26 cellular contexts compared by ENCODE assay signal in genomic region chr18:74832381-74832780, GRCh38.
"Had no signal": no experiment of that assay in that cellular context is flagged by ENCODE, and none has a peak within 500 bp of the region (broad histone marks: within the 10 kb centered on the region; RNA-seq: fewer than 3 reads in every experiment).

No MANE protein-coding gene starts in this region.

- ATAC-seq: esophagus mucosa; gastroesophageal sphincter; heart left ventricle; left lung; left ventricle myocardium superior; lower lobe of right lung; naive thymus-derived CD4-positive, alpha-beta T cell; natural killer cell had no signal

- H3K36me3 ChIP-seq: colonic mucosa, esophagus squamous epithelium, gastroesophageal sphincter, heart left ventricle, left lung, lower lobe of right lung had no signal

- FAIRE-seq: endothelial cell of umbilical vein, frontal cortex had no signal

- H3K4me3 ChIP-seq: colonic mucosa, esophagus squamous epithelium, gastroesophageal sphincter, heart left ventricle, hepatocyte, left lung, lower lobe of right lung had no signal

- H3K27ac Mint-ChIP-seq: dendritic cell treated with granulocyte-macrophage colony-stimulating factor and Interleukin-4, amounts not matched to agents 40 ng/mL and 50 ng/mL, for 4 days; memory B cell had no signal

- H3K36me3 Mint-ChIP-seq: natural killer cell had no signal

- H3K79me2 ChIP-seq: hepatocyte had no signal

- H3K4me1 Mint-ChIP-seq: memory B cell had no signal

- H3K4me1 ChIP-seq: colonic mucosa, left lung, lower lobe of right lung had no signal

- H3K9me3 Mint-ChIP-seq: dendritic cell treated with granulocyte-macrophage colony-stimulating factor and Interleukin-4, amounts not matched to agents 40 ng/mL and 50 ng/mL, for 4 days; memory B cell; naive thymus-derived CD4-positive, alpha-beta T cell; natural killer cell had no signal

- H3K27ac ChIP-seq: colonic mucosa, epithelial cell of prostate, esophagus squamous epithelium, gastroesophageal sphincter, heart left ventricle, hepatocyte, left lung, lower lobe of right lung had no signal

- H3K27me3 Mint-ChIP-seq: dendritic cell treated with granulocyte-macrophage colony-stimulating factor and Interleukin-4, amounts not matched to agents 40 ng/mL and 50 ng/mL, for 4 days; memory B cell; naive thymus-derived CD4-positive, alpha-beta T cell had no signal

- DNase-seq: colonic mucosa; cortex of kidney; effector CD8-positive, alpha-beta T cell; erythroblast; esophagus squamous epithelium; foreskin fibroblast; heart left ventricle; hypothalamus; immature natural killer cell; islet precursor cell; left cardiac atrium; left lung; left ventricle myocardium superior; lower lobe of right lung; mesendoderm; midbrain; naive thymus-derived CD4-positive, alpha-beta T cell; natural killer cell had no signal

- H3K4me3 Mint-ChIP-seq: dendritic cell treated with granulocyte-macrophage colony-stimulating factor and Interleukin-4, amounts not matched to agents 40 ng/mL and 50 ng/mL, for 4 days; immature natural killer cell; memory B cell; naive thymus-derived CD4-positive, alpha-beta T cell; natural killer cell had no signal

- H2AFZ ChIP-seq: hepatocyte had no signal

- H3K9me3 ChIP-seq: colonic mucosa, esophagus squamous epithelium, gastroesophageal sphincter, heart left ventricle, left lung, lower lobe of right lung had no signal

- H3K4me2 ChIP-seq: hepatocyte had no signal

- H3K27me3 ChIP-seq: colonic mucosa, esophagus squamous epithelium, gastroesophageal sphincter, heart left ventricle, hepatocyte, left lung had no signal
